15 cellular contexts compared by ENCODE assay signal in genomic region chr5:109922396-109922995, GRCh38.
A peak's percentile ranks its signal among the peaks of the same experiment; 100 is the strongest.
DNase-seq lines count a peak whose midpoint lies in the region; ATAC-seq and TF ChIP-seq lines count a peak whose summit lies in the region.
"Had no signal": no experiment of that assay in that cellular context is flagged by ENCODE, and none has a peak within 500 bp of the region (broad histone marks: within the 10 kb centered on the region; RNA-seq: fewer than 3 reads in every experiment).

No MANE protein-coding gene starts in this region.

- H3K9me3 Mint-ChIP-seq in CD4-positive, alpha-beta T cell: no peaks in the 10 kb centered on the region
- H3K9me3 Mint-ChIP-seq in CD8-positive, alpha-beta T cell: no peaks in the 10 kb centered on the region
- no peaks in the 10 kb centered on the region for H3K9me3 Mint-ChIP-seq in T-helper 2 cell treated with Interferon-gamma antibody and Interleukin-4, amounts not matched to agents 5 μg/mL and 100 μg/mL, for 36 hours
- H3K9me3 Mint-ChIP-seq in glutamatergic neuron (ENCODE audit: unreplicated experiment): no peaks in the 10 kb centered on the region
- H3K9me3 Mint-ChIP-seq: H9, type B pancreatic cell had no signal

- no peaks in the 10 kb centered on the region for H3K9me3 ChIP-seq in CD4-positive, alpha-beta T cell (ENCODE audit: control insufficient read depth, low read length)
- no peaks in the 10 kb centered on the region for H3K9me3 ChIP-seq in CD8-positive, alpha-beta T cell (ENCODE audit: low read length)
- H3K9me3 ChIP-seq: BLaER1, SJSA1 had no signal

- peak overlapping the region; percentile 19 for H3K4me3 ChIP-seq in CD8-positive, alpha-beta T cell (ENCODE audit: low read depth, low read length)
- no peak overlapping the region for H3K4me3 ChIP-seq in coronary artery
- H3K4me3 ChIP-seq: BLaER1, hepatocyte, SJSA1 had no signal

- H3K4me3 Mint-ChIP-seq in CD4-positive, alpha-beta T cell: peak overlapping the region; percentile 79
- peak overlapping the region; percentile 73 for H3K4me3 Mint-ChIP-seq in CD8-positive, alpha-beta T cell
- H3K4me3 Mint-ChIP-seq in T-helper 2 cell treated with Interferon-gamma antibody and Interleukin-4, amounts not matched to agents 5 μg/mL and 100 μg/mL, for 36 hours: peak overlapping the region; percentile 34
- no peak overlapping the region for H3K4me3 Mint-ChIP-seq in glutamatergic neuron (ENCODE audit: unreplicated experiment)
- H3K4me3 Mint-ChIP-seq: H9, type B pancreatic cell had no signal

- H3K36me3 ChIP-seq in CD8-positive, alpha-beta T cell (ENCODE audit: insufficient read depth, low read length): no peaks in the 10 kb centered on the region
- H3K36me3 ChIP-seq: BLaER1, SJSA1 had no signal

- no peak for TF ChIP-seq CTCF in CD4-positive, alpha-beta T cell (IDR thresholded peaks at IDR 0.05)
- no peak for TF ChIP-seq CTCF in CD8-positive, alpha-beta T cell (IDR thresholded peaks at IDR 0.05)
- TF ChIP-seq CTCF in glutamatergic neuron (IDR thresholded peaks at IDR 0.05; ENCODE audit: partially characterized antibody, unreplicated experiment) (no peak), coronary artery (IDR thresholded peaks at IDR 0.05) (no peak)

- CTCF ChIA-PET in CD4-positive, alpha-beta T cell (lab: Charles Lee): interaction anchor here (1.2 to 1.5 kb wide), 2 partner anchors 65 to 132 kb away, joined by 3 to 5 read pairs; no protein-coding TSS in a partner anchor
- CTCF ChIA-PET in CD8-positive, alpha-beta T cell (lab: Charles Lee): interaction anchor here (0.8 to 2.5 kb wide), 10 partner anchors 8 to 703 kb away, joined by 3 to 16 read pairs (median 4); partner anchors contain the start of gene MAN2A1

- POLR2A ChIA-PET in CD4-positive, alpha-beta T cell (lab: Charles Lee): interaction anchor here (0.6 to 4.0 kb wide), 30 partner anchors 9 to 1540 kb away, joined by 3 to 70 read pairs (median 4); partner anchors contain the start of genes MAN2A1 and PJA2
- POLR2A ChIA-PET in CD8-positive, alpha-beta T cell (lab: Charles Lee): interaction anchor here (0.6 to 2.2 kb wide), 21 partner anchors 11 to 512 kb away, joined by 3 to 54 read pairs (median 4); partner anchors contain the start of genes MAN2A1 and PJA2

- peak overlapping the region; percentile 73 for H3K27ac ChIP-seq in CD4-positive, alpha-beta T cell (ENCODE audit: low read depth, low read length)
- H3K27ac ChIP-seq in CD8-positive, alpha-beta T cell (ENCODE audit: low read depth, low read length): peak overlapping the region; percentile 36
- no peak overlapping the region for H3K27ac ChIP-seq in coronary artery
- H3K27ac ChIP-seq: BLaER1, hepatocyte, SJSA1 had no signal

- peak in 8 of 10 experiments; percentile 1 to 20 (median 12) for DNase-seq in CD4-positive, alpha-beta T cell
- peak in 4 of 7 experiments; percentile 7 to 61 (median 14) for DNase-seq in CD8-positive, alpha-beta T cell
- no peak for DNase-seq in T-helper 2 cell treated with Interferon-gamma antibody and Interleukin-4, amounts not matched to agents 5 μg/mL and 100 μg/mL, for 36 hours (ENCODE audit: low spot score)
- DNase-seq in glutamatergic neuron (no peak), GF-D8 (lab: John Stamatoyannopoulos, UW) (no peak), coronary artery (ENCODE audit: low spot score) (no peak), AML-193 (lab: John Stamatoyannopoulos, UW) (no peak)
- DNase-seq: H9, NCI-H1694, NCI-H510A had no signal

- H3K4me1 Mint-ChIP-seq in CD4-positive, alpha-beta T cell (ENCODE audit: low read depth): peaks cover 60% of the 10 kb centered on the region
- peaks cover 57% of the 10 kb centered on the region for H3K4me1 Mint-ChIP-seq in CD8-positive, alpha-beta T cell (ENCODE audit: low read depth)
- H3K4me1 Mint-ChIP-seq in T-helper 2 cell treated with Interferon-gamma antibody and Interleukin-4, amounts not matched to agents 5 μg/mL and 100 μg/mL, for 36 hours (ENCODE audit: low read depth): peaks cover 5% of the 10 kb centered on the region
- peaks cover 14% of the 10 kb centered on the region for H3K4me1 Mint-ChIP-seq in glutamatergic neuron (ENCODE audit: low read depth, unreplicated experiment)

- ATAC-seq in CD4-positive, alpha-beta T cell (ENCODE audit: poor library complexity): no peak
- peak; percentile 13 for ATAC-seq in CD8-positive, alpha-beta T cell
- ATAC-seq in GM19397 (IDR thresholded peaks at IDR 0.05; ENCODE audit: unreplicated experiment): no peak

- no peaks in the 10 kb centered on the region for H3K27me3 Mint-ChIP-seq in CD4-positive, alpha-beta T cell
- H3K27me3 Mint-ChIP-seq in CD8-positive, alpha-beta T cell (ENCODE audit: low read depth): no peaks in the 10 kb centered on the region
- no peaks in the 10 kb centered on the region for H3K27me3 Mint-ChIP-seq in T-helper 2 cell treated with Interferon-gamma antibody and Interleukin-4, amounts not matched to agents 5 μg/mL and 100 μg/mL, for 36 hours (ENCODE audit: low read depth)
- peaks cover 3% of the 10 kb centered on the region for H3K27me3 Mint-ChIP-seq in glutamatergic neuron (ENCODE audit: unreplicated experiment)

- intact Hi-C loops in CD4-positive, alpha-beta T cell (cut with DNase I, micrococcal nuclease): loop anchor here (5.0 to 10.0 kb wide), 3 partner anchors 70 to 228 kb away; no protein-coding TSS in a partner anchor
- intact Hi-C loops in CD8-positive, alpha-beta T cell (cut with DNase I, micrococcal nuclease): loop anchor here (1.0 to 5.0 kb wide), 7 partner anchors 65 to 1540 kb away; partner anchors contain the start of genes FBXL17 (in 1 of the 2) and MAN2A1 (in 1 of the 2)

- no peaks in the 10 kb centered on the region for H3K27me3 ChIP-seq in CD4-positive, alpha-beta T cell (ENCODE audit: control insufficient read depth, insufficient read depth, low read length)
- H3K27me3 ChIP-seq in CD8-positive, alpha-beta T cell (ENCODE audit: insufficient read depth, low read length): no peaks in the 10 kb centered on the region
- H3K27me3 ChIP-seq: BLaER1, hepatocyte, SJSA1 had no signal

- peak overlapping the region; percentile 94 for H3K27ac Mint-ChIP-seq in CD4-positive, alpha-beta T cell
- peak overlapping the region; percentile 93 for H3K27ac Mint-ChIP-seq in CD8-positive, alpha-beta T cell
- peak overlapping the region; percentile 72 for H3K27ac Mint-ChIP-seq in T-helper 2 cell treated with Interferon-gamma antibody and Interleukin-4, amounts not matched to agents 5 μg/mL and 100 μg/mL, for 36 hours
- peak overlapping the region; percentile 8 for H3K27ac Mint-ChIP-seq in glutamatergic neuron (ENCODE audit: unreplicated experiment)
- H3K27ac Mint-ChIP-seq: type B pancreatic cell had no signal

- peaks cover 3% of the 10 kb centered on the region for H3K36me3 Mint-ChIP-seq in CD4-positive, alpha-beta T cell (ENCODE audit: low read depth)
- H3K36me3 Mint-ChIP-seq in CD8-positive, alpha-beta T cell: peaks cover 3% of the 10 kb centered on the region
- peaks cover 1% of the 10 kb centered on the region for H3K36me3 Mint-ChIP-seq in T-helper 2 cell treated with Interferon-gamma antibody and Interleukin-4, amounts not matched to agents 5 μg/mL and 100 μg/mL, for 36 hours (ENCODE audit: low read depth)
- H3K36me3 Mint-ChIP-seq in glutamatergic neuron (ENCODE audit: unreplicated experiment): peaks cover 5% of the 10 kb centered on the region
- H3K36me3 Mint-ChIP-seq: type B pancreatic cell had no signal

- peaks cover 43% of the 10 kb centered on the region for H3K4me1 ChIP-seq in CD8-positive, alpha-beta T cell (ENCODE audit: insufficient read depth, low read length)
- H3K4me1 ChIP-seq: BLaER1, SJSA1 had no signal

Comparison
In these comparisons a context has a peak if more than half of its experiments do, and no peak if none do; other contexts are left out.
1. DNase-seq: peak in CD4-positive, alpha-beta T cell (8 of 10) and CD8-positive, alpha-beta T cell (4 of 7); none in T-helper 2 cell treated with Interferon-gamma antibody and Interleukin-4, amounts not matched to agents 5 μg/mL and 100 μg/mL, for 36 hours (single experiment), glutamatergic neuron (single experiment), GF-D8 (single experiment), coronary artery (single experiment) and AML-193 (0 of 2).
2. H3K27ac ChIP-seq: peak in CD4-positive, alpha-beta T cell (single experiment) and CD8-positive, alpha-beta T cell (single experiment); none in coronary artery (0 of 2).
3. H3K27ac Mint-ChIP-seq: peak in every context shown above with its lines; median percentile 94 in CD4-positive, alpha-beta T cell; 93 in CD8-positive, alpha-beta T cell; 72 in T-helper 2 cell treated with Interferon-gamma antibody and Interleukin-4, amounts not matched to agents 5 μg/mL and 100 μg/mL, for 36 hours; 8 in glutamatergic neuron.